13 cellular contexts compared by ENCODE assay signal in genomic region chr14:74614508-74615495, GRCh38. TPM values are rescaled to one million over a fixed set of nuclear protein-coding genes. Genes with fewer than 3 reads are reported as not detected.
DNase-seq lines count a peak whose midpoint lies in the region; ATAC-seq and TF ChIP-seq lines count a peak whose summit lies in the region.
"Had no signal": no experiment of that assay in that cellular context is flagged by ENCODE, and none has a peak within 500 bp of the region (broad histone marks: within the 10 kb centered on the region; RNA-seq: fewer than 3 reads in every experiment).

No MANE protein-coding gene starts in this region.

- H3K4me3 ChIP-seq in OCI-LY3 (ENCODE audit: low read length) (peak overlapping the region; percentile 40; the same call in 1 of the 2 replicates), thoracic aorta (peak overlapping the region; percentile 26), adrenal gland (no peak overlapping the region)
- H3K4me3 ChIP-seq: body of pancreas had no signal

- H3K4me2 ChIP-seq in OCI-LY3 (ENCODE audit: low read length), result peak overlapping the region; percentile 67

- H2AFZ ChIP-seq in OCI-LY3 (ENCODE audit: low read depth, low read length), result no peak overlapping the region

- H4K20me1 ChIP-seq in OCI-LY3 (ENCODE audit: insufficient read depth, low read length), result no peaks in the 10 kb centered on the region

- POLR2A ChIA-PET in activated CD8-positive, alpha-beta T cell treated with anti-CD3 and anti-CD28 coated beads for 36 hours (lab: Charles Lee), result interaction anchor here (0.6 kb wide), 1 partner anchor 347 kb away, joined by 3 read pairs; no protein-coding TSS in a partner anchor
- POLR2A ChIA-PET in activated CD8-positive, alpha-beta T cell treated with anti-CD3 and anti-CD28 coated beads, Interleukin-2, amount 10 ng/mL, durations not matched to agents 7 days and 5 days (lab: Charles Lee), result no interaction called here

- no peaks in the 10 kb centered on the region for H3K79me2 ChIP-seq in OCI-LY3 (ENCODE audit: low read length)

- peaks cover 15% of the 10 kb centered on the region for H3K27me3 Mint-ChIP-seq in activated CD8-positive, alpha-beta T cell treated with anti-CD3 and anti-CD28 coated beads for 36 hours
- H3K27me3 Mint-ChIP-seq in activated CD8-positive, alpha-beta T cell treated with anti-CD3 and anti-CD28 coated beads, Interleukin-2, amount 10 ng/mL, durations not matched to agents 7 days and 5 days (ENCODE audit: low read depth), result peaks cover 48% of the 10 kb centered on the region

- no peaks in the 10 kb centered on the region for H3K36me3 Mint-ChIP-seq in activated CD8-positive, alpha-beta T cell treated with anti-CD3 and anti-CD28 coated beads for 36 hours (ENCODE audit: low read depth)
- no peaks in the 10 kb centered on the region for H3K36me3 Mint-ChIP-seq in activated CD8-positive, alpha-beta T cell treated with anti-CD3 and anti-CD28 coated beads, Interleukin-2, amount 10 ng/mL, durations not matched to agents 7 days and 5 days (ENCODE audit: low read depth)

- no peak for TF ChIP-seq POLR2A in adrenal gland (IDR thresholded peaks at IDR 0.05)

- intact Hi-C loops in activated CD8-positive, alpha-beta T cell treated with anti-CD3 and anti-CD28 coated beads for 36 hours (cut with micrococcal nuclease), result loop anchor here (5.0 to 10.0 kb wide), 2 partner anchors 97 to 220 kb away; partner anchors contain the start of genes AREL1 and FCF1
- intact Hi-C loops in left cardiac atrium (cut with DNase I) (loop anchor here (5.0 to 10.0 kb wide), 4 partner anchors 90 to 250 kb away; no protein-coding TSS in a partner anchor), adrenal gland (cut with DNase I) (loop anchor here in 1 of 2 donors (5.0 to 10.0 kb wide), 3 partner anchors 113 to 250 kb away; no protein-coding TSS in a partner anchor)

- WGBS in adrenal gland, 4 donors, result 68 to 82% (median 80%) methylated on average over 4 to 8 of the region's 8 CpGs

- no peak for ATAC-seq in activated CD8-positive, alpha-beta T cell treated with anti-CD3 and anti-CD28 coated beads for 36 hours
- no peak for ATAC-seq in activated CD8-positive, alpha-beta T cell treated with anti-CD3 and anti-CD28 coated beads, Interleukin-2, amount 10 ng/mL, durations not matched to agents 7 days and 5 days
- ATAC-seq in thoracic aorta (ENCODE audit: insufficient number of reproducible peaks, low FRiP score, low read depth), result no peak
- no peak for ATAC-seq in left cardiac atrium
- ATAC-seq: body of pancreas, left lobe of liver had no signal

- H3K27ac ChIP-seq in OCI-LY3 (ENCODE audit: low read length) (no peak overlapping the region), epithelial cell of prostate (peak overlapping the region; percentile 86), thoracic aorta (peak overlapping the region; percentile 95 to 97), adrenal gland (no peak overlapping the region)
- H3K27ac ChIP-seq: body of pancreas had no signal

- H3K27ac Mint-ChIP-seq in activated CD8-positive, alpha-beta T cell treated with anti-CD3 and anti-CD28 coated beads for 36 hours, result no peak overlapping the region
- H3K27ac Mint-ChIP-seq in activated CD8-positive, alpha-beta T cell treated with anti-CD3 and anti-CD28 coated beads, Interleukin-2, amount 10 ng/mL, durations not matched to agents 7 days and 5 days, result no peak overlapping the region

- no peak overlapping the region for H3K9ac ChIP-seq in OCI-LY3 (ENCODE audit: low read length)

- peak; percentile 33 for DNase-seq in activated CD8-positive, alpha-beta T cell treated with anti-CD3 and anti-CD28 coated beads for 36 hours
- DNase-seq in activated CD8-positive, alpha-beta T cell treated with anti-CD3 and anti-CD28 coated beads, Interleukin-2, amount 10 ng/mL, durations not matched to agents 7 days and 5 days, result no peak
- no peak for DNase-seq in epithelial cell of prostate (ENCODE audit: low read depth, low spot score)
- no peak for DNase-seq in thoracic aorta (ENCODE audit: low spot score)
- DNase-seq in left cardiac atrium, result no peak
- DNase-seq in adrenal gland, result no peak
- no peak for DNase-seq in HCEC 1CT
- DNase-seq: AML-193, body of pancreas, NCI-H1694 treated with DMSO at 0.1 percent for 48 hours, RPMI8226 had no signal

- no peak overlapping the region for H3K4me3 Mint-ChIP-seq in activated CD8-positive, alpha-beta T cell treated with anti-CD3 and anti-CD28 coated beads for 36 hours
- no peak overlapping the region for H3K4me3 Mint-ChIP-seq in activated CD8-positive, alpha-beta T cell treated with anti-CD3 and anti-CD28 coated beads, Interleukin-2, amount 10 ng/mL, durations not matched to agents 7 days and 5 days

- TF ChIP-seq CTCF in activated CD8-positive, alpha-beta T cell treated with anti-CD3 and anti-CD28 coated beads for 36 hours (IDR thresholded peaks at IDR 0.05), result no peak
- TF ChIP-seq CTCF in OCI-LY3 (IDR thresholded peaks at IDR 0.05; ENCODE audit: low read depth, low read length) (no peak), thoracic aorta (IDR thresholded peaks at IDR 0.05) (no peak), adrenal gland (IDR thresholded peaks at IDR 0.05) (no peak)

- H3K27me3 ChIP-seq in OCI-LY3 (ENCODE audit: low read depth, low read length), result peaks cover 19% of the 10 kb centered on the region
- H3K27me3 ChIP-seq in thoracic aorta (replicated peaks; ENCODE audit: insufficient read depth), result no peaks in the 10 kb centered on the region
- peaks cover 24% of the 10 kb centered on the region for H3K27me3 ChIP-seq in adrenal gland
- H3K27me3 ChIP-seq: body of pancreas had no signal

- H3K9me3 Mint-ChIP-seq in activated CD8-positive, alpha-beta T cell treated with anti-CD3 and anti-CD28 coated beads for 36 hours, result no peaks in the 10 kb centered on the region
- no peaks in the 10 kb centered on the region for H3K9me3 Mint-ChIP-seq in activated CD8-positive, alpha-beta T cell treated with anti-CD3 and anti-CD28 coated beads, Interleukin-2, amount 10 ng/mL, durations not matched to agents 7 days and 5 days (ENCODE audit: insufficient read depth)

- H3K4me1 ChIP-seq in OCI-LY3 (ENCODE audit: low read length), result peaks cover 31% of the 10 kb centered on the region
- H3K4me1 ChIP-seq in thoracic aorta (ENCODE audit: control insufficient read depth in 1 of 2, low read depth in 2 of 2), result peaks cover 54 to 77% of the 10 kb centered on the region in 2 donors
- peaks cover 5 to 26% of the 10 kb centered on the region in 2 donors for H3K4me1 ChIP-seq in adrenal gland (replicated peaks in 1 of 2)

- CTCF ChIA-PET in activated CD8-positive, alpha-beta T cell treated with anti-CD3 and anti-CD28 coated beads for 36 hours (lab: Charles Lee), result interaction anchor here (0.7 to 1.0 kb wide), 3 partner anchors 9 to 932 kb away, joined by 3 read pairs; no protein-coding TSS in a partner anchor
- CTCF ChIA-PET in activated CD8-positive, alpha-beta T cell treated with anti-CD3 and anti-CD28 coated beads, Interleukin-2, amount 10 ng/mL, durations not matched to agents 7 days and 5 days (lab: Charles Lee), result no interaction called here

- H3K9me3 ChIP-seq in OCI-LY3 (ENCODE audit: insufficient read depth, low read length), result no peaks in the 10 kb centered on the region
- H3K9me3 ChIP-seq in thoracic aorta, result no peaks in the 10 kb centered on the region
- no peaks in the 10 kb centered on the region for H3K9me3 ChIP-seq in adrenal gland (replicated peaks in 1 of 3)
- H3K9me3 ChIP-seq: body of pancreas had no signal

- H3K36me3 ChIP-seq in OCI-LY3 (replicated peaks; ENCODE audit: low read depth, low read length) (no peaks in the 10 kb centered on the region), thoracic aorta (no peaks in the 10 kb centered on the region), adrenal gland (replicated peaks in 1 of 2) (no peaks in the 10 kb centered on the region)

- H3K4me1 Mint-ChIP-seq in activated CD8-positive, alpha-beta T cell treated with anti-CD3 and anti-CD28 coated beads for 36 hours (ENCODE audit: low read depth), result peaks cover 48% of the 10 kb centered on the region
- peaks cover 41% of the 10 kb centered on the region for H3K4me1 Mint-ChIP-seq in activated CD8-positive, alpha-beta T cell treated with anti-CD3 and anti-CD28 coated beads, Interleukin-2, amount 10 ng/mL, durations not matched to agents 7 days and 5 days (ENCODE audit: low read depth)

RNA-seq across cellular contexts. Expression of gene LTBP2, which starts 2.8 kb away (rescaled TPM):
- under 1 TPM; 0.04 to 0.05 TPM for total RNA-seq in activated CD8-positive, alpha-beta T cell treated with anti-CD3 and anti-CD28 coated beads for 36 hours
- under 1 TPM; 0.05 to 0.29 TPM for total RNA-seq in activated CD8-positive, alpha-beta T cell treated with anti-CD3 and anti-CD28 coated beads, Interleukin-2, amount 10 ng/mL, durations not matched to agents 7 days and 5 days
- total RNA-seq in thoracic aorta (100 to 1,000 TPM; 674 to 973 TPM), left cardiac atrium (10 to 100 TPM; 25.4 to 43.3 TPM), adrenal gland (10 to 100 TPM in 2 of 8 donors, 1 to 10 TPM in 6; 2.3 to 17.0 (median 7.3) TPM)
- 1 to 10 TPM; 2.1 to 2.4 (median 2.2) TPM for polyA plus RNA-seq in adrenal gland

Comparison
In these comparisons a context has a peak if more than half of its experiments do, and no peak if none do; other contexts are left out.
1. H3K27ac ChIP-seq: peak in epithelial cell of prostate (single experiment) and thoracic aorta (2 of 2); none in OCI-LY3 (single experiment) and adrenal gland (0 of 5).
2. H3K4me3 ChIP-seq: peak in OCI-LY3 (single experiment) and thoracic aorta (single experiment); none in adrenal gland (0 of 4).
3. RNA of gene LTBP2, which starts 2.8 kb away (total RNA-seq): 674 to 973 TPM in thoracic aorta; 25.4 to 43.3 TPM in left cardiac atrium, 2.3 to 17.0 TPM in adrenal gland, 0.05 to 0.29 TPM in activated CD8-positive, alpha-beta T cell treated with anti-CD3 and anti-CD28 coated beads, Interleukin-2, amount 10 ng/mL, durations not matched to agents 7 days and 5 days and 0.04 to 0.05 TPM in activated CD8-positive, alpha-beta T cell treated with anti-CD3 and anti-CD28 coated beads for 36 hours; every median in the first group is over 10 times any median in the second.